In genomic region chr1:198734323-198735008, GRCh38 we compare ENCODE assay signal across 10 cellular contexts.
DNase-seq lines count a peak whose midpoint lies in the region; ATAC-seq and TF ChIP-seq lines count a peak whose summit lies in the region.
"Had no signal": no experiment of that assay in that cellular context is flagged by ENCODE, and none has a peak within 500 bp of the region (broad histone marks: within the 10 kb centered on the region; RNA-seq: fewer than 3 reads in every experiment).

No MANE protein-coding gene starts in this region.

- H3K27ac Mint-ChIP-seq in CD4-positive, alpha-beta memory T cell = peak overlapping the region in 5 of 7 donors; percentile 2 to 77 (median 25)
- H3K27ac Mint-ChIP-seq: nephron progenitor cell had no signal

- no peak overlapping the region for H3K9ac ChIP-seq in SU-DHL-6 (ENCODE audit: low read length)

- H3K4me1 ChIP-seq in CD4-positive, alpha-beta memory T cell (ENCODE audit: insufficient read depth, low read length) = peaks cover 60% of the 10 kb centered on the region

- no peak overlapping the region for H2AFZ ChIP-seq in SU-DHL-6 (ENCODE audit: low read depth, low read length, severe bottlenecking)

- ATAC-seq in GM19025 (IDR thresholded peaks at IDR 0.05; ENCODE audit: low read depth, unreplicated experiment) (peak; percentile 91), HG02885 (IDR thresholded peaks at IDR 0.05; ENCODE audit: poor library complexity, unreplicated experiment) (peak; percentile 91)

- no peak for TF ChIP-seq CTCF in SU-DHL-6 (IDR thresholded peaks at IDR 0.05; ENCODE audit: insufficient read depth, low read length, poor library complexity, severe bottlenecking)

- H4K20me1 ChIP-seq in SU-DHL-6 (ENCODE audit: low read depth, low read length) = no peaks in the 10 kb centered on the region

- intact Hi-C loops in CD4-positive, alpha-beta memory T cell (cut with micrococcal nuclease) = loop anchor here (2.0 kb wide), 1 partner anchor 18 kb away; no protein-coding TSS in a partner anchor
- intact Hi-C loops in cardiac septum (cut with DNase I) = no loop called here

- no peaks in the 10 kb centered on the region for H3K27me3 Mint-ChIP-seq in CD4-positive, alpha-beta memory T cell

- H3K4me3 Mint-ChIP-seq in CD4-positive, alpha-beta memory T cell = peak overlapping the region in 1 of 8 donors; percentile 30
- H3K4me3 Mint-ChIP-seq: nephron progenitor cell had no signal

- no peak overlapping the region for H3K4me3 ChIP-seq in CD4-positive, alpha-beta memory T cell (ENCODE audit: low read length in 2 of 2)
- H3K4me3 ChIP-seq in SU-DHL-6 (ENCODE audit: insufficient read depth, low read length, poor library complexity, severe bottlenecking) = no peak overlapping the region

- peaks cover 42% of the 10 kb centered on the region for H3F3A ChIP-seq in SU-DHL-6 (ENCODE audit: insufficient read depth)

- H3K27ac ChIP-seq in CD4-positive, alpha-beta memory T cell (ENCODE audit: low read depth, low read length) = no peak overlapping the region
- H3K27ac ChIP-seq in SU-DHL-6 (ENCODE audit: low read depth, low read length) = 0 out of 2 replicates have a peak overlapping the region, but pooled peaks have one; percentile 2

- no peak overlapping the region for H3K4me2 ChIP-seq in SU-DHL-6 (ENCODE audit: low read depth, low read length, poor library complexity, severe bottlenecking)

- no peaks in the 10 kb centered on the region for H3K27me3 ChIP-seq in CD4-positive, alpha-beta memory T cell (ENCODE audit: insufficient read depth, low read length)
- H3K27me3 ChIP-seq in SU-DHL-6 (ENCODE audit: low read length) = no peaks in the 10 kb centered on the region

- peaks cover 79 to 83% of the 10 kb centered on the region in 2 donors for H3K36me3 Mint-ChIP-seq in CD4-positive, alpha-beta memory T cell

- H3K4me1 Mint-ChIP-seq in CD4-positive, alpha-beta memory T cell = peaks cover 51 to 78% (median 61%) of the 10 kb centered on the region in 4 donors

- peaks cover 28% of the 10 kb centered on the region; the same call in 1 of the 2 replicates for H3K79me2 ChIP-seq in SU-DHL-6 (ENCODE audit: insufficient read depth, low read length)

- H3K36me3 ChIP-seq in CD4-positive, alpha-beta memory T cell (ENCODE audit: insufficient read depth, low read length) = peaks cover 76% of the 10 kb centered on the region
- H3K36me3 ChIP-seq in SU-DHL-6 (ENCODE audit: low read length) = peaks cover 97% of the 10 kb centered on the region

- peaks cover 0 to 7% (median 0%) of the 10 kb centered on the region in 8 donors for H3K9me3 Mint-ChIP-seq in CD4-positive, alpha-beta memory T cell

- no peaks in the 10 kb centered on the region for H3K9me2 ChIP-seq in SU-DHL-6 (replicated peaks; ENCODE audit: insufficient read depth, low read length)

- POLR2A ChIA-PET in CD4-positive, alpha-beta memory T cell (lab: Charles Lee; ENCODE audit: partially characterized antibody) = interaction anchor here (1.4 kb wide), 1 partner anchor 10 kb away, joined by 3 read pairs; no protein-coding TSS in a partner anchor

- H3K9me3 ChIP-seq in CD4-positive, alpha-beta memory T cell (ENCODE audit: control insufficient read depth in 1 of 2, low read length in 2 of 2) = no peaks in the 10 kb centered on the region
- no peaks in the 10 kb centered on the region for H3K9me3 ChIP-seq in SU-DHL-6 (ENCODE audit: insufficient read depth, low read length)

- CTCF ChIA-PET in CD4-positive, alpha-beta memory T cell (lab: Charles Lee; ENCODE audit: partially characterized antibody) = no interaction called here

- no peak for DNase-seq in CD4-positive, alpha-beta memory T cell
- DNase-seq in cardiac septum (ENCODE audit: low spot score) = no peak
- DNase-seq in mesenteric fat pad (ENCODE audit: low spot score) = no peak
- no peak for DNase-seq in NCI-H524 (lab: John Stamatoyannopoulos, UW)
- DNase-seq in NCI-H526 (lab: John Stamatoyannopoulos, UW) = no peak
- DNase-seq: C1 segment of cervical spinal cord, nephron progenitor cell had no signal
